ENCODE assay signal across 16 cellular contexts in genomic region chr4:11313157-11313943, GRCh38.
"Had no signal": no experiment of that assay in that cellular context is flagged by ENCODE, and none has a peak within 500 bp of the region (broad histone marks: within the 10 kb centered on the region; RNA-seq: fewer than 3 reads in every experiment).

No MANE protein-coding gene starts in this region.

- H3K4me3 ChIP-seq: left lung, mucosa of descending colon, stomach, testis had no signal

- FAIRE-seq: islet of Langerhans had no signal

- H3K4me1 ChIP-seq: left lung, parathyroid adenoma, stomach, testis had no signal

- H2AFZ ChIP-seq: parathyroid adenoma had no signal

- H3K9ac ChIP-seq: parathyroid adenoma had no signal

- DNase-seq: activated CD4-positive, alpha-beta memory T cell treated with anti-CD3 and anti-CD28 coated beads, Interleukin-2, amount 10 ng/mL, durations not matched to agents 7 days and 5 days; activated CD4-positive, alpha-beta T cell treated with anti-CD3 and anti-CD28 coated beads for 36 hours; activated effector memory CD4-positive, alpha-beta T cell treated with Interleukin-2 at 50 U/mL for 16 hours; activated naive CD4-positive, alpha-beta T cell treated with anti-CD3 and anti-CD28 coated beads, Interleukin-2, amount 50 U/mL, for 16 hours; activated T-cell treated with anti-CD3 and anti-CD28 coated beads, Interleukin-2, amount 50 U/mL, for 4 hours; effector memory CD4-positive, alpha-beta T cell; left lung; mucosa of descending colon; naive thymus-derived CD4-positive, alpha-beta T cell; stimulated activated CD4-positive, alpha-beta T cell treated with anti-CD3 and anti-CD28 coated beads, Interleukin-1b, Interleukin-23, amount 100 ng/mL, for 48 hours; stomach; T-helper 2 cell; testis had no signal

- H3K9me3 ChIP-seq: left lung, mucosa of descending colon, neutrophil, testis had no signal

- H3K27me3 ChIP-seq: left lung, neutrophil, stomach, testis had no signal

- ATAC-seq: activated CD4-positive, alpha-beta T cell treated with anti-CD3 and anti-CD28 coated beads for 36 hours; activated T-cell treated with anti-CD3 and anti-CD28 coated beads, Interleukin-2, amount 50 U/mL, for 4 hours; mucosa of descending colon; naive thymus-derived CD4-positive, alpha-beta T cell had no signal

- H3K79me2 ChIP-seq: parathyroid adenoma had no signal

- H3K36me3 ChIP-seq: left lung, neutrophil, stomach had no signal

- H3K27ac ChIP-seq: left lung, neutrophil, parathyroid adenoma, stomach, testis had no signal
